15 cellular contexts compared by ENCODE assay signal in the genomic region with DNA sequence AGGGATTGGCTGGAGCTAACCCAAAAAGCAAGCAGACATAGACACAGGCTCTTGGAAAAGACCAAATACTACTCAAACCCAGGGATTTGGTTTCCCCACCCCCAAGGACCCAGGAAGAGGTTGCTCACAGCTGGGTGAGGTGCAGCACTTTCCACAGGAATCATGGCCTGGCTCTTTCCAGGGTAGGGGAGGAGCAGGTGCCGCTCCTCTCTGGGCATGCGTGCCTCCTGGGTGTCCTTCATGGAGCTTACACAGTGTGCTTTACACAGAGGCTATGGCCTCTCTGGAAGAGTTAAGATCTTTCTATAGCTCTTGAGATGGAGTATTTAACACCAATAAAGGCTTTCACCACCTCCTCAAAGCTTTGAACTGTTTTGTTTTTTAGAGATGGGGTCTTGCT.
DNase-seq lines count a peak whose midpoint lies in the region; ATAC-seq, FAIRE-seq and TF ChIP-seq lines count a peak whose summit lies in the region.
"Had no signal": no experiment of that assay in that cellular context is flagged by ENCODE, and none has a peak within 500 bp of the region (broad histone marks: within the 10 kb centered on the region; RNA-seq: fewer than 3 reads in every experiment).

No MANE protein-coding gene starts in this region.

- H3K4me3 ChIP-seq in cardiac muscle cell (no peak overlapping the region), body of pancreas (no peak overlapping the region), small intestine (ENCODE audit: low read depth in 1 of 2, low read length in 2 of 2) (no peak overlapping the region), coronary artery (no peak overlapping the region), breast epithelium (no peak overlapping the region)
- H3K4me3 ChIP-seq: BLaER1 treated with 17β-estradiol and CSF1 and Interleukin-3, amounts not matched to agents 10 nM and 100 nM; GM23248 had no signal

- H3K36me3 Mint-ChIP-seq in activated T-cell treated with anti-CD3 and anti-CD28 coated beads, Interleukin-2, amount 50 U/mL, for 72 hours (ENCODE audit: insufficient read depth in 2 of 2), result no peaks in the 10 kb centered on the region
- H3K36me3 Mint-ChIP-seq: CD4-positive, CD25-positive, alpha-beta regulatory T cell had no signal

- peaks cover 34% of the 10 kb centered on the region for H3K4me1 ChIP-seq in cardiac muscle cell (ENCODE audit: low read depth)
- H3K4me1 ChIP-seq in body of pancreas, result peaks cover 58% of the 10 kb centered on the region
- peaks cover 6 to 19% of the 10 kb centered on the region in 2 donors for H3K4me1 ChIP-seq in small intestine (ENCODE audit: control insufficient read depth in 2 of 2, insufficient read depth in 1 of 2, low read depth in 1 of 2, low read length in 1 of 2)
- no peaks in the 10 kb centered on the region for H3K4me1 ChIP-seq in breast epithelium

- FAIRE-seq in small intestine (lab: Jason Lieb, UNC), result no peak
- FAIRE-seq: H54, HTR-8/SVneo had no signal

- ATAC-seq in Right ventricle myocardium inferior, result no peak
- no peak for ATAC-seq in body of pancreas
- peak; percentile 10 for ATAC-seq in left colon
- ATAC-seq in activated T-cell treated with anti-CD3 and anti-CD28 coated beads, Interleukin-2, amount 50 U/mL, for 72 hours (replicated peaks in 1 of 2), result no peak
- ATAC-seq: HCT116 had no signal

- no peaks in the 10 kb centered on the region for H3K27me3 ChIP-seq in cardiac muscle cell
- H3K27me3 ChIP-seq in body of pancreas, result no peaks in the 10 kb centered on the region
- no peaks in the 10 kb centered on the region for H3K27me3 ChIP-seq in small intestine (ENCODE audit: control insufficient read depth in 2 of 2, insufficient read depth in 2 of 2, low read length in 2 of 2)
- H3K27me3 ChIP-seq in breast epithelium, result no peaks in the 10 kb centered on the region
- H3K27me3 ChIP-seq: BLaER1 treated with 17β-estradiol and CSF1 and Interleukin-3, amounts not matched to agents 10 nM and 100 nM had no signal

- H3K4me1 Mint-ChIP-seq in activated T-cell treated with anti-CD3 and anti-CD28 coated beads, Interleukin-2, amount 50 U/mL, for 72 hours (ENCODE audit: low read depth), result peaks cover 4% of the 10 kb centered on the region

- no peak for DNase-seq in cardiac muscle cell (ENCODE audit: low read depth in 1 of 2, low spot score in 1 of 2)
- DNase-seq in Right ventricle myocardium inferior (ENCODE audit: missing footprints), result no peak
- DNase-seq in body of pancreas, result peak in 2 of 4 donors; percentile 56 to 61
- DNase-seq in left colon, result no peak
- DNase-seq in small intestine, result peak; percentile 65
- DNase-seq in coronary artery (ENCODE audit: low spot score), result no peak
- no peak for DNase-seq in breast epithelium (ENCODE audit: low spot score in 2 of 2)
- DNase-seq in activated T-cell treated with anti-CD3 and anti-CD28 coated beads, Interleukin-2, amount 50 U/mL, for 72 hours, result no peak
- DNase-seq: 8988T; CD4-positive, CD25-positive, alpha-beta regulatory T cell; GM23248 had no signal

- TF ChIP-seq CTCF in cardiac muscle cell (IDR thresholded peaks at IDR 0.05; ENCODE audit: low read depth, low read length), result no peak
- TF ChIP-seq CTCF in body of pancreas (IDR thresholded peaks at IDR 0.05), result no peak
- TF ChIP-seq CTCF in coronary artery (IDR thresholded peaks at IDR 0.05), result no peak
- TF ChIP-seq CTCF in breast epithelium (IDR thresholded peaks at IDR 0.05), result no peak

- no peaks in the 10 kb centered on the region for H3K9me3 ChIP-seq in cardiac muscle cell (ENCODE audit: low read depth)
- no peaks in the 10 kb centered on the region for H3K9me3 ChIP-seq in body of pancreas
- no peaks in the 10 kb centered on the region for H3K9me3 ChIP-seq in small intestine (ENCODE audit: control insufficient read depth, low read depth)
- no peaks in the 10 kb centered on the region for H3K9me3 ChIP-seq in breast epithelium
- H3K9me3 ChIP-seq: BLaER1 treated with 17β-estradiol and CSF1 and Interleukin-3, amounts not matched to agents 10 nM and 100 nM had no signal

- peak overlapping the region; percentile 84 for H3K27ac ChIP-seq in cardiac muscle cell
- H3K27ac ChIP-seq in body of pancreas, result peak overlapping the region in 3 of 4 donors; percentile 4 to 54 (median 45)
- peak overlapping the region; percentile 88 to 97 for H3K27ac ChIP-seq in small intestine (ENCODE audit: low read depth in 1 of 2, low read length in 1 of 2)
- no peak overlapping the region for H3K27ac ChIP-seq in coronary artery
- no peak overlapping the region for H3K27ac ChIP-seq in breast epithelium
- H3K27ac ChIP-seq: BLaER1 treated with 17β-estradiol and CSF1 and Interleukin-3, amounts not matched to agents 10 nM and 100 nM; GM23248 had no signal

- intact Hi-C loops in Right ventricle myocardium inferior (cut with DNase I) (no loop called here), body of pancreas (cut with DNase I) (loop anchor here (10.0 kb wide), 1 partner anchor 118 kb away; no protein-coding TSS in a partner anchor), left colon (cut with DNase I, micrococcal nuclease) (loop anchor here (5.0 kb wide), 2 partner anchors 120 to 340 kb away; no protein-coding TSS in a partner anchor), breast epithelium (cut with DNase I; ENCODE audit: low total_unique reads) (loop anchor here (10.0 kb wide), 1 partner anchor 118 kb away; no protein-coding TSS in a partner anchor)

- no peaks in the 10 kb centered on the region for H3K27me3 Mint-ChIP-seq in activated T-cell treated with anti-CD3 and anti-CD28 coated beads, Interleukin-2, amount 50 U/mL, for 72 hours (ENCODE audit: low read depth)
- H3K27me3 Mint-ChIP-seq: CD4-positive, CD25-positive, alpha-beta regulatory T cell had no signal

- 65 to 72% methylated on average over 2 of the region's 2 CpGs for WGBS in body of pancreas, 2 donors
- WGBS in small intestine, 3 donors, result 46 to 80% (median 50%) methylated on average over 2 of the region's 2 CpGs

- H3K9me3 Mint-ChIP-seq in activated T-cell treated with anti-CD3 and anti-CD28 coated beads, Interleukin-2, amount 50 U/mL, for 72 hours, result no peaks in the 10 kb centered on the region
- H3K9me3 Mint-ChIP-seq: CD4-positive, CD25-positive, alpha-beta regulatory T cell had no signal

- H3K36me3 ChIP-seq in cardiac muscle cell (no peaks in the 10 kb centered on the region), body of pancreas (replicated peaks in 1 of 2; ENCODE audit: insufficient read depth in 1 of 2, low read depth in 2 of 2) (no peaks in the 10 kb centered on the region), small intestine (ENCODE audit: control insufficient read depth in 2 of 2, insufficient read depth in 2 of 2, low read length in 2 of 2) (no peaks in the 10 kb centered on the region), breast epithelium (no peaks in the 10 kb centered on the region)

- no peak for TF ChIP-seq POLR2A in body of pancreas (IDR thresholded peaks at IDR 0.05)
- no peak for TF ChIP-seq POLR2A in breast epithelium (IDR thresholded peaks at IDR 0.05)

- H3K27ac Mint-ChIP-seq in activated T-cell treated with anti-CD3 and anti-CD28 coated beads, Interleukin-2, amount 50 U/mL, for 72 hours, result no peak overlapping the region

- no peak overlapping the region for H3K4me3 Mint-ChIP-seq in activated T-cell treated with anti-CD3 and anti-CD28 coated beads, Interleukin-2, amount 50 U/mL, for 72 hours
- H3K4me3 Mint-ChIP-seq: CD4-positive, CD25-positive, alpha-beta regulatory T cell had no signal

Comparison
In these comparisons a context has a peak if more than half of its experiments do, and no peak if none do; other contexts are left out.
1. H3K27ac ChIP-seq: peak in cardiac muscle cell (single experiment), body of pancreas (3 of 4) and small intestine (2 of 2); none in coronary artery (0 of 2) and breast epithelium (0 of 2).